In genomic region chr16:11328172-11329079, GRCh38 we compare ENCODE assay signal across 9 cellular contexts. TPM values are rescaled to one million over a fixed set of nuclear protein-coding genes. Genes with fewer than 3 reads are reported as not detected.
DNase-seq lines count a peak whose midpoint lies in the region; ATAC-seq and TF ChIP-seq lines count a peak whose summit lies in the region.
"Had no signal": no experiment of that assay in that cellular context is flagged by ENCODE, and none has a peak within 500 bp of the region (broad histone marks: within the 10 kb centered on the region; RNA-seq: fewer than 3 reads in every experiment).

No MANE protein-coding gene starts in this region.

- H3K27me3 ChIP-seq in mammary epithelial cell (ENCODE audit: insufficient read depth, low read length) = no peaks in the 10 kb centered on the region
- H3K27me3 ChIP-seq in BE2C = no peaks in the 10 kb centered on the region

- peaks cover 54% of the 10 kb centered on the region for H3K4me1 Mint-ChIP-seq in T-helper 1 cell treated with Interleukin-12 subunit alpha and Interleukin-12 subunit beta and Interleukin-4 antibody, amounts not matched to agents 30 μg/mL and 1 μg/mL, for 36 hours (ENCODE audit: low read depth)

- peak; percentile 50 for ATAC-seq in GM21367 (IDR thresholded peaks at IDR 0.05; ENCODE audit: unreplicated experiment)
- ATAC-seq in HG03571 (IDR thresholded peaks at IDR 0.05; ENCODE audit: unreplicated experiment) = peak; percentile 71

- no peak for TF ChIP-seq CTCF in mammary epithelial cell (conservative IDR thresholded peaks at IDR 0.05 in 1 of 2, IDR thresholded peaks at IDR 0.05 in 1 of 2; ENCODE audit: extremely low read depth in 1 of 2, insufficient read depth in 1 of 2, low read depth in 1 of 2, low read length in 2 of 2)
- no peak for TF ChIP-seq CTCF in BE2C (IDR thresholded peaks at IDR 0.05; ENCODE audit: low read depth, low read length)

- H3K27ac ChIP-seq in mammary epithelial cell (ENCODE audit: insufficient read depth, low read depth, low read length) = no peak overlapping the region

- no peak overlapping the region for H3K9ac ChIP-seq in mammary epithelial cell (ENCODE audit: insufficient read depth, low read length)

- CTCF ChIA-PET in mammary epithelial cell (lab: Charles Lee; ENCODE audit: low non-redundant PET) = no interaction called here

- dilution Hi-C loops in mammary epithelial cell (cut with HindIII; ENCODE audit: low sequenced_read_pairs) = no loop called here

- DNase-seq in Daoy (ENCODE audit: low read depth) (peak; percentile 87), mammary epithelial cell (peak; percentile 74), left kidney (ENCODE audit: low read depth, low spot score) (peak; percentile 95), BE2C (no peak)
- DNase-seq in stimulated activated CD8-positive, alpha-beta memory T cell treated with anti-CD3 and anti-CD28 coated beads, Interleukin-15, amount 100 ng/mL, for 4 hours (ENCODE audit: low read depth in 2 of 2) = peak; percentile 12 to 17

- in situ Hi-C loops in mammary epithelial cell (cut with MboI; ENCODE audit: low sequenced_read_pairs in 2 of 2) = no loop called here

- H3K36me3 ChIP-seq in mammary epithelial cell (ENCODE audit: insufficient read depth, low read length) (no peaks in the 10 kb centered on the region), BE2C (no peaks in the 10 kb centered on the region)

- intact Hi-C loops in mammary epithelial cell (cut with micrococcal nuclease) = loop anchor here (1.0 kb wide), 1 partner anchor 14 kb away; no protein-coding TSS in a partner anchor

- H3K4me2 ChIP-seq in mammary epithelial cell (ENCODE audit: insufficient read depth, low read depth, low read length) = no peak overlapping the region

- 51% methylated on average over 7 of the region's 12 CpGs for WGBS in mammary epithelial cell (ENCODE audit: low coverage, missing lambda C conversion rate)

- H3K27ac Mint-ChIP-seq in T-helper 1 cell treated with Interleukin-12 subunit alpha and Interleukin-12 subunit beta and Interleukin-4 antibody, amounts not matched to agents 30 μg/mL and 1 μg/mL, for 36 hours = peak overlapping the region; percentile 78

- H3K27me3 Mint-ChIP-seq in T-helper 1 cell treated with Interleukin-12 subunit alpha and Interleukin-12 subunit beta and Interleukin-4 antibody, amounts not matched to agents 30 μg/mL and 1 μg/mL, for 36 hours (ENCODE audit: low read depth) = no peaks in the 10 kb centered on the region

- H3K79me2 ChIP-seq in mammary epithelial cell (ENCODE audit: insufficient read depth, low read length) = no peaks in the 10 kb centered on the region

- no peak overlapping the region for H2AFZ ChIP-seq in mammary epithelial cell (ENCODE audit: low read depth, low read length)

- H3K4me1 ChIP-seq in mammary epithelial cell (ENCODE audit: insufficient read depth, low read length) (peaks cover 11% of the 10 kb centered on the region), BE2C (no peaks in the 10 kb centered on the region; the same call in 1 of the 2 replicates)

- no TSS peak for BruUV-seq in mammary epithelial cell (replicated peaks; lab: Mats Ljungman, UMichigan)

- peaks cover 5% of the 10 kb centered on the region for H3K9me3 Mint-ChIP-seq in T-helper 1 cell treated with Interleukin-12 subunit alpha and Interleukin-12 subunit beta and Interleukin-4 antibody, amounts not matched to agents 30 μg/mL and 1 μg/mL, for 36 hours

- peaks cover 7% of the 10 kb centered on the region for H3K36me3 Mint-ChIP-seq in T-helper 1 cell treated with Interleukin-12 subunit alpha and Interleukin-12 subunit beta and Interleukin-4 antibody, amounts not matched to agents 30 μg/mL and 1 μg/mL, for 36 hours (ENCODE audit: low read depth)

- H3K4me3 Mint-ChIP-seq in T-helper 1 cell treated with Interleukin-12 subunit alpha and Interleukin-12 subunit beta and Interleukin-4 antibody, amounts not matched to agents 30 μg/mL and 1 μg/mL, for 36 hours = peak overlapping the region; percentile 76

- H3K9me3 ChIP-seq in mammary epithelial cell (replicated peaks; ENCODE audit: insufficient read depth, low read length) (no peaks in the 10 kb centered on the region), BE2C (no peaks in the 10 kb centered on the region)

- no peaks in the 10 kb centered on the region for H4K20me1 ChIP-seq in mammary epithelial cell (ENCODE audit: insufficient read depth, low read length)

- H3K4me3 ChIP-seq in mammary epithelial cell (replicated peaks in 1 of 3; ENCODE audit: insufficient read depth in 1 of 3, low read depth in 2 of 3, low read length in 3 of 3) (no peak overlapping the region), BE2C (ENCODE audit: low read depth, low read length) (no peak overlapping the region)

RNA-seq across cellular contexts. Expression of gene RMI2, which starts 16.8 kb away (rescaled TPM):
- total RNA-seq in Daoy (2014; rRNA removed; shearing (Covaris generic)) = 30.2 and 30.8 TPM in 2 replicates
- 10 to 100 TPM in 1 of 2 donors, 1 to 10 TPM in 1; 2.2 to 14.7 TPM for total RNA-seq in mammary epithelial cell
- polyA plus RNA-seq in mammary epithelial cell = 13.8 TPM
- 3.6 TPM for polyA minus RNA-seq in mammary epithelial cell
- polyA plus RNA-seq in BE2C (2012; ENCODE audit: insufficient read depth, insufficient read length, low read depth) = 4.9 TPM

RNA-seq across cellular contexts. Expression of gene PRM1, which starts 47.3 kb away (rescaled TPM):
- total RNA-seq in Daoy (2014; rRNA removed; shearing (Covaris generic)) = not detected in 2 replicates
- total RNA-seq in mammary epithelial cell = not detected
- not detected for polyA plus RNA-seq in mammary epithelial cell
- polyA minus RNA-seq in mammary epithelial cell = not detected
- polyA plus RNA-seq in BE2C (2012; ENCODE audit: insufficient read depth, insufficient read length, low read depth) = not detected
- total RNA-seq: dermis microvascular lymphatic vessel endothelial cell had no signal

RNA-seq across cellular contexts. Expression of gene PRM2, which starts 52.1 kb away (rescaled TPM):
- not detected in 2 replicates for total RNA-seq in Daoy (2014; rRNA removed; shearing (Covaris generic))
- not detected for total RNA-seq in mammary epithelial cell
- not detected for polyA plus RNA-seq in mammary epithelial cell
- not detected for polyA minus RNA-seq in mammary epithelial cell
- polyA plus RNA-seq in BE2C (2012; ENCODE audit: insufficient read depth, insufficient read length, low read depth) = not detected
- total RNA-seq: dermis microvascular lymphatic vessel endothelial cell had no signal

RNA-seq across cellular contexts. Expression of gene PRM3, which starts 55.0 kb away (rescaled TPM):
- not detected in 2 replicates for total RNA-seq in Daoy (2014; rRNA removed; shearing (Covaris generic))
- not detected for total RNA-seq in mammary epithelial cell
- polyA plus RNA-seq in mammary epithelial cell = not detected
- polyA minus RNA-seq in mammary epithelial cell = not detected
- not detected for polyA plus RNA-seq in BE2C (2012; ENCODE audit: insufficient read depth, insufficient read length, low read depth)
- total RNA-seq: dermis microvascular lymphatic vessel endothelial cell had no signal

RNA-seq across cellular contexts. Expression of gene TNP2, which starts 59.3 kb away (rescaled TPM):
- total RNA-seq in Daoy (2014; rRNA removed; shearing (Covaris generic)) = not detected in 2 replicates
- total RNA-seq in mammary epithelial cell = not detected
- polyA plus RNA-seq in mammary epithelial cell = not detected
- polyA minus RNA-seq in mammary epithelial cell = not detected
- not detected for polyA plus RNA-seq in BE2C (2012; ENCODE audit: insufficient read depth, insufficient read length, low read depth)
- total RNA-seq: dermis microvascular lymphatic vessel endothelial cell had no signal
